Comparison of ENCODE assay signal across 21 cellular contexts in the genomic region with DNA sequence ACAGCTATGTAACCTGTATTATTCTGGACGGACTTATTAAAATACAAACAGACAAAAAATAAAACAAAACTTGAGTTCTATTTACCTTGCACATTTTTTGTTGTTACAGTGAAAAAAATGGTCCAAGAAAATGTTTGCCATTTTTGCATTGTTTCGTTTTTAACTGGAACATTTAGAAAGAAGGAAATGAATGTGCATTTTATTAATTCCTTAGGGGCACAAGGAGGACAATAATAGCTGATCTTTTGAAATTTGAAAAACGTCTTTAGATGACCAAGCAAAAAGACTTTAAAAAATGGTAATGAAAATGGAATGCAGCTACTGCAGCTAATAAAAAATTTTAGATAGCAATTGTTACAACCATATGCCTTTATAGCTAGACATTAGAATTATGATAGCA. TPM values are rescaled to one million over a fixed set of nuclear protein-coding genes. Genes with fewer than 3 reads are reported as not detected.
DNase-seq lines count a peak whose midpoint lies in the region; ATAC-seq and TF ChIP-seq lines count a peak whose summit lies in the region.
"Had no signal": no experiment of that assay in that cellular context is flagged by ENCODE, and none has a peak within 500 bp of the region (broad histone marks: within the 10 kb centered on the region; RNA-seq: fewer than 3 reads in every experiment).

No MANE protein-coding gene starts in this region.

- POLR2A ChIA-PET in activated CD8-positive, alpha-beta T cell treated with anti-CD3 and anti-CD28 coated beads for 36 hours (lab: Charles Lee): interaction anchor here (0.8 to 1.6 kb wide), 4 partner anchors 8 to 19 kb away, joined by 3 to 4 read pairs (median 3); no protein-coding TSS in a partner anchor
- POLR2A ChIA-PET in activated CD8-positive, alpha-beta T cell treated with anti-CD3 and anti-CD28 coated beads, Interleukin-2, amount 10 ng/mL, durations not matched to agents 7 days and 5 days (lab: Charles Lee): interaction anchor here (1.5 to 1.6 kb wide), 2 partner anchors 9 to 11 kb away, joined by 3 to 6 read pairs; no protein-coding TSS in a partner anchor

- no peaks in the 10 kb centered on the region for H3K27me3 ChIP-seq in psoas muscle (ENCODE audit: insufficient read depth in 3 of 3, low read length in 2 of 3)
- H3K27me3 ChIP-seq: ascending aorta, foreskin keratinocyte, neural progenitor cell had no signal

- intact Hi-C loops in activated CD8-positive, alpha-beta T cell treated with anti-CD3 and anti-CD28 coated beads for 36 hours (cut with micrococcal nuclease): no loop called here
- intact Hi-C loops in psoas muscle (cut with DNase I): no loop called here

- no peaks in the 10 kb centered on the region for H3K27me3 Mint-ChIP-seq in activated CD8-positive, alpha-beta T cell treated with anti-CD3 and anti-CD28 coated beads for 36 hours
- H3K27me3 Mint-ChIP-seq in activated CD8-positive, alpha-beta T cell treated with anti-CD3 and anti-CD28 coated beads, Interleukin-2, amount 10 ng/mL, durations not matched to agents 7 days and 5 days (ENCODE audit: low read depth): no peaks in the 10 kb centered on the region

- TF ChIP-seq CTCF in activated CD8-positive, alpha-beta T cell treated with anti-CD3 and anti-CD28 coated beads for 36 hours (IDR thresholded peaks at IDR 0.05): no peak
- no peak for TF ChIP-seq CTCF in psoas muscle (IDR thresholded peaks at IDR 0.05)

- H3K27ac Mint-ChIP-seq in activated CD8-positive, alpha-beta T cell treated with anti-CD3 and anti-CD28 coated beads for 36 hours: peak overlapping the region; percentile 25
- H3K27ac Mint-ChIP-seq in activated CD8-positive, alpha-beta T cell treated with anti-CD3 and anti-CD28 coated beads, Interleukin-2, amount 10 ng/mL, durations not matched to agents 7 days and 5 days: no peak overlapping the region
- H3K27ac Mint-ChIP-seq: mesothelial cell of epicardium, neural progenitor cell had no signal

- 36 to 53% (median 39%) methylated on average over 3 of the region's 3 CpGs for WGBS in psoas muscle, 3 donors

- H3K9me3 ChIP-seq in psoas muscle: no peaks in the 10 kb centered on the region
- H3K9me3 ChIP-seq: ascending aorta had no signal

- peaks cover 9 to 78% of the 10 kb centered on the region in 2 donors for H3K36me3 ChIP-seq in psoas muscle (ENCODE audit: insufficient read depth in 1 of 2, low read depth in 1 of 2)
- H3K36me3 ChIP-seq: neural progenitor cell had no signal

- no peak overlapping the region for H3K4me3 ChIP-seq in psoas muscle
- H3K4me3 ChIP-seq: ascending aorta, neural progenitor cell had no signal

- H3K4me1 ChIP-seq in psoas muscle: peaks cover 58% of the 10 kb centered on the region
- H3K4me1 ChIP-seq: foreskin keratinocyte, neural progenitor cell had no signal

- no peak overlapping the region for H3K4me3 Mint-ChIP-seq in activated CD8-positive, alpha-beta T cell treated with anti-CD3 and anti-CD28 coated beads for 36 hours
- H3K4me3 Mint-ChIP-seq in activated CD8-positive, alpha-beta T cell treated with anti-CD3 and anti-CD28 coated beads, Interleukin-2, amount 10 ng/mL, durations not matched to agents 7 days and 5 days: no peak overlapping the region
- H3K4me3 Mint-ChIP-seq: mesothelial cell of epicardium, neural progenitor cell had no signal

- no peaks in the 10 kb centered on the region for H3K9me3 Mint-ChIP-seq in activated CD8-positive, alpha-beta T cell treated with anti-CD3 and anti-CD28 coated beads for 36 hours
- H3K9me3 Mint-ChIP-seq in activated CD8-positive, alpha-beta T cell treated with anti-CD3 and anti-CD28 coated beads, Interleukin-2, amount 10 ng/mL, durations not matched to agents 7 days and 5 days (ENCODE audit: insufficient read depth): no peaks in the 10 kb centered on the region
- H3K9me3 Mint-ChIP-seq: mesothelial cell of epicardium, neural progenitor cell had no signal

- ATAC-seq in activated CD8-positive, alpha-beta T cell treated with anti-CD3 and anti-CD28 coated beads for 36 hours: no peak
- ATAC-seq in activated CD8-positive, alpha-beta T cell treated with anti-CD3 and anti-CD28 coated beads, Interleukin-2, amount 10 ng/mL, durations not matched to agents 7 days and 5 days: no peak
- ATAC-seq in psoas muscle (no peak), HG03280 (IDR thresholded peaks at IDR 0.05; ENCODE audit: unreplicated experiment) (no peak)
- ATAC-seq: foreskin keratinocyte had no signal

- CTCF ChIA-PET in activated CD8-positive, alpha-beta T cell treated with anti-CD3 and anti-CD28 coated beads for 36 hours (lab: Charles Lee): interaction anchor here (0.7 to 1.7 kb wide), 7 partner anchors 10 to 200 kb away, joined by 3 to 7 read pairs (median 3); a partner anchor contains a TSS
- CTCF ChIA-PET in activated CD8-positive, alpha-beta T cell treated with anti-CD3 and anti-CD28 coated beads, Interleukin-2, amount 10 ng/mL, durations not matched to agents 7 days and 5 days (lab: Charles Lee): interaction anchor here (0.8 to 6.5 kb wide), 5 partner anchors 8 to 64 kb away, joined by 3 to 35 read pairs (median 3); no protein-coding TSS in a partner anchor

- H3K36me3 Mint-ChIP-seq in activated CD8-positive, alpha-beta T cell treated with anti-CD3 and anti-CD28 coated beads for 36 hours (ENCODE audit: low read depth): peaks cover 44% of the 10 kb centered on the region
- H3K36me3 Mint-ChIP-seq in activated CD8-positive, alpha-beta T cell treated with anti-CD3 and anti-CD28 coated beads, Interleukin-2, amount 10 ng/mL, durations not matched to agents 7 days and 5 days (ENCODE audit: low read depth): peaks cover 53% of the 10 kb centered on the region

- no peak for DNase-seq in activated CD8-positive, alpha-beta T cell treated with anti-CD3 and anti-CD28 coated beads for 36 hours
- DNase-seq in activated CD8-positive, alpha-beta T cell treated with anti-CD3 and anti-CD28 coated beads, Interleukin-2, amount 10 ng/mL, durations not matched to agents 7 days and 5 days: no peak
- DNase-seq in GM03348 (ENCODE audit: low spot score) (peak; percentile 7), dermis blood vessel endothelial cell (peak; percentile 30), psoas muscle (no peak), SHP77 (lab: John Stamatoyannopoulos, UW) (no peak), DMS114 treated with DMSO at 0.1 percent for 48 hours (lab: John Stamatoyannopoulos, UW; ENCODE audit: unreplicated experiment) (no peak)
- DNase-seq: activated gamma-delta T cell; DND-41; foreskin keratinocyte; NCI-H1417; NCI-H526; Right ventricle myocardium superior; stimulated activated CD4-positive, alpha-beta T cell treated with anti-CD3 and anti-CD28 coated beads, Interleukin-12 subunit alpha, Interleukin-12 subunit beta, amount 100 ng/mL, for 4 hours; T-helper 1 cell had no signal

- peaks cover 38% of the 10 kb centered on the region for H3K4me1 Mint-ChIP-seq in activated CD8-positive, alpha-beta T cell treated with anti-CD3 and anti-CD28 coated beads for 36 hours (ENCODE audit: low read depth)
- peaks cover 34% of the 10 kb centered on the region for H3K4me1 Mint-ChIP-seq in activated CD8-positive, alpha-beta T cell treated with anti-CD3 and anti-CD28 coated beads, Interleukin-2, amount 10 ng/mL, durations not matched to agents 7 days and 5 days (ENCODE audit: low read depth)

- H3K27ac ChIP-seq in psoas muscle: peak overlapping the region; percentile 98
- H3K27ac ChIP-seq: foreskin keratinocyte, neural progenitor cell had no signal

RNA-seq across cellular contexts. Expression of a gene that starts 17.1 kb away (rescaled TPM):
- not detected for total RNA-seq in activated CD8-positive, alpha-beta T cell treated with anti-CD3 and anti-CD28 coated beads for 36 hours
- total RNA-seq in activated CD8-positive, alpha-beta T cell treated with anti-CD3 and anti-CD28 coated beads, Interleukin-2, amount 10 ng/mL, durations not matched to agents 7 days and 5 days: not detected
- total RNA-seq in dermis blood vessel endothelial cell: not detected in 2 replicates
- total RNA-seq in psoas muscle: 100 to 1,000 TPM; 127 to 258 (median 174) TPM
- polyA plus RNA-seq in psoas muscle: 100 to 1,000 TPM in 2 of 3 donors, 1 to 10 TPM in 1; 9.0 to 133 (median 129) TPM
- total RNA-seq: A172, ascending aorta, foreskin keratinocyte, mesothelial cell of epicardium, renal cortical epithelial cell had no signal
- polyA plus RNA-seq: foreskin keratinocyte had no signal

RNA-seq across cellular contexts. Expression of a gene that starts 20.6 kb away (rescaled TPM):
- total RNA-seq in activated CD8-positive, alpha-beta T cell treated with anti-CD3 and anti-CD28 coated beads for 36 hours: 10 to 100 TPM; 72.7 to 74.2 TPM
- total RNA-seq in activated CD8-positive, alpha-beta T cell treated with anti-CD3 and anti-CD28 coated beads, Interleukin-2, amount 10 ng/mL, durations not matched to agents 7 days and 5 days: 100 to 1,000 TPM; 148 to 153 TPM
- total RNA-seq in dermis blood vessel endothelial cell (90.4 and 109 TPM in 2 replicates), psoas muscle (100 to 1,000 TPM; 121 to 191 (median 156) TPM)
- polyA plus RNA-seq in psoas muscle: 100 to 1,000 TPM in 2 of 3 donors, 10 to 100 TPM in 1; 82.1 to 171 (median 146) TPM

RNA-seq across cellular contexts. Expression of a gene that starts 25.2 kb away (rescaled TPM):
- total RNA-seq in activated CD8-positive, alpha-beta T cell treated with anti-CD3 and anti-CD28 coated beads for 36 hours: 10 to 100 TPM; 72.7 to 75.6 TPM
- total RNA-seq in activated CD8-positive, alpha-beta T cell treated with anti-CD3 and anti-CD28 coated beads, Interleukin-2, amount 10 ng/mL, durations not matched to agents 7 days and 5 days: 100 to 1,000 TPM in 1 of 2 experiments, 10 to 100 TPM in 1; 95.5 to 101 TPM
- 67.5 and 74.2 TPM in 2 replicates for total RNA-seq in dermis blood vessel endothelial cell
- 10 to 100 TPM; 32.7 to 44.6 (median 42.3) TPM for total RNA-seq in psoas muscle
- polyA plus RNA-seq in psoas muscle: 10 to 100 TPM; 20.5 to 59.3 (median 29.5) TPM

RNA-seq across cellular contexts. Expression of a gene that starts 53.2 kb away (rescaled TPM):
- 10 to 100 TPM; 38.9 to 42.1 TPM for total RNA-seq in activated CD8-positive, alpha-beta T cell treated with anti-CD3 and anti-CD28 coated beads for 36 hours
- 10 to 100 TPM; 47.5 to 49.3 TPM for total RNA-seq in activated CD8-positive, alpha-beta T cell treated with anti-CD3 and anti-CD28 coated beads, Interleukin-2, amount 10 ng/mL, durations not matched to agents 7 days and 5 days
- 37.7 and 37.8 TPM in 2 replicates for total RNA-seq in dermis blood vessel endothelial cell
- total RNA-seq in psoas muscle: 10 to 100 TPM; 23.0 to 31.5 (median 29.3) TPM
- 10 to 100 TPM in 2 of 3 donors, 1 to 10 TPM in 1; 6.7 to 25.9 (median 10.1) TPM for polyA plus RNA-seq in psoas muscle

Comparison
In these comparisons a context has a peak if more than half of its experiments do, and no peak if none do; other contexts are left out.
1. DNase-seq: peak in GM03348 (single experiment) and dermis blood vessel endothelial cell (single experiment); none in activated CD8-positive, alpha-beta T cell treated with anti-CD3 and anti-CD28 coated beads for 36 hours (single experiment), activated CD8-positive, alpha-beta T cell treated with anti-CD3 and anti-CD28 coated beads, Interleukin-2, amount 10 ng/mL, durations not matched to agents 7 days and 5 days (single experiment), psoas muscle (0 of 2), SHP77 (0 of 2) and DMS114 treated with DMSO at 0.1 percent for 48 hours (single experiment).
2. RNA of a gene that starts 17.1 kb away (total RNA-seq): 127 to 258 TPM in psoas muscle; not detected in activated CD8-positive, alpha-beta T cell treated with anti-CD3 and anti-CD28 coated beads for 36 hours, not detected in activated CD8-positive, alpha-beta T cell treated with anti-CD3 and anti-CD28 coated beads, Interleukin-2, amount 10 ng/mL, durations not matched to agents 7 days and 5 days and not detected in dermis blood vessel endothelial cell; every median in the first group is over 100 times any median in the second.